ENCODE assay signal across 1 cellular context in genomic region chr2:69046221-69046662, GRCh38.
TF ChIP-seq lines count a peak whose summit lies in the region.

No MANE protein-coding gene starts in this region.

TF ChIP-seq in IMR-90, 13 proteins besides CTCF, POLR2A, EP300 and RAD21:
- TF ChIP-seq RCOR1 (IDR thresholded peaks at IDR 0.05; ENCODE audit: insufficient replicate concordance, low read length): peak; percentile 94
- peak; percentile 45; the same call in 1 of the 2 replicates for TF ChIP-seq MXI1 (IDR thresholded peaks at IDR 0.05; ENCODE audit: borderline replicate concordance, low read depth, low read length)
- TF ChIP-seq CEBPB (IDR thresholded peaks at IDR 0.05; ENCODE audit: low read depth, low read length): no peak
- no peak for TF ChIP-seq RFX5 (IDR thresholded peaks at IDR 0.05; ENCODE audit: low read depth, low read length)
- 0 out of 2 replicates have a peak, but pooled peaks have one; percentile 1 for TF ChIP-seq SMC3 (IDR thresholded peaks at IDR 0.05; ENCODE audit: low read depth, low read length)
- peak; percentile 69 for TF ChIP-seq FOS (IDR thresholded peaks at IDR 0.05; ENCODE audit: low read depth, low read length)
- peak; percentile 45; the same call in 1 of the 2 replicates for TF ChIP-seq BHLHE40 (IDR thresholded peaks at IDR 0.05; ENCODE audit: low read depth, low read length)
TF ChIP-seq in IMR-90: peak in this region for 5.
